8 cellular contexts compared by ENCODE assay signal in genomic region chr1:183318433-183318832, GRCh38.
A peak's percentile ranks its signal among the peaks of the same experiment; 100 is the strongest.
DNase-seq lines count a peak whose midpoint lies in the region; ATAC-seq and TF ChIP-seq lines count a peak whose summit lies in the region.

No MANE protein-coding gene starts in this region.

- H3K4me3 ChIP-seq in astrocyte of the cerebellum (ENCODE audit: low read depth, low read length) = no peak overlapping the region

- DNase-seq in GM13977 (ENCODE audit: low spot score) (peak; percentile 69), astrocyte of the cerebellum (ENCODE audit: low read depth) (peak; percentile 74), iPS DF 19.7 (ENCODE audit: low read depth, low spot score) (peak; percentile 28), smooth muscle cell of the brain vasculature (ENCODE audit: low read depth, low spot score) (peak; percentile 69), NOMO-1 treated with DMSO at 0.1 percent for 48 hours (lab: John Stamatoyannopoulos, UW; ENCODE audit: unreplicated experiment) (no peak), GDM1 (lab: John Stamatoyannopoulos, UW) (no peak), NCI-H2107 (lab: John Stamatoyannopoulos, UW) (no peak)

- peak; percentile 75 for ATAC-seq in HG03378 (IDR thresholded peaks at IDR 0.05; ENCODE audit: unreplicated experiment)

- in situ Hi-C loops in GM13977 (cut with MboI; ENCODE audit: low pct_unique_long_range_greater_than_20kb, low sequenced_read_pairs, unreplicated experiment) (no loop called here), astrocyte of the cerebellum (cut with HindIII; ENCODE audit: low sequenced_read_pairs) (no loop called here)

- TF ChIP-seq CTCF in GM13977 (IDR thresholded peaks at IDR 0.05; ENCODE audit: extremely low read depth, insufficient read depth, missing control alignments) (peak; percentile 57), astrocyte of the cerebellum (IDR thresholded peaks at IDR 0.05; ENCODE audit: low read depth, low read length, missing control alignments) (peak; percentile 69)

Comparison
In these comparisons a context has a peak if more than half of its experiments do, and no peak if none do; other contexts are left out.
1. DNase-seq: peak in GM13977 (single experiment), astrocyte of the cerebellum (single experiment), iPS DF 19.7 (single experiment) and smooth muscle cell of the brain vasculature (single experiment); none in NOMO-1 treated with DMSO at 0.1 percent for 48 hours (single experiment), GDM1 (single experiment) and NCI-H2107 (single experiment).